In the genomic region with DNA sequence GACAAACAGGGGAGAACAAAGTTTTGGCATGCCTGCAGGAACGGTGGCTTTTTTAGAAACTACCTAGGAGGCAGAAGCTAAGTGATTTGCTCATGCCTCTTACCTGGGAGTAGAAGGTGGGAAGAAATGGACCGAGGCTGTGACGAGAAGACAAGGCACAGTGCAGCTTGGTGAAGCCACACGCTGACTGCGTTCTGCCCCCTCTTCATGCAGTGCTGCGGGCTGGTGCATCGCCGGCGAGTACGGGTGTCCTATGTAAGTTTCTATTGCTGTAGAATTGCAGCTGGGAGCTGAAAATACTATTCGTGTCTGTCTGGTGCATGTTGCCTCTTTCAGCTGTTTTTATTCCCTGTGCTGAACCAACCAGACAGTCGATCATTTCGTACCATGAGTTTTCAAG, we compare ENCODE assay signal across 24 cellular contexts.
DNase-seq lines count a peak whose midpoint lies in the region; ATAC-seq, FAIRE-seq and TF ChIP-seq lines count a peak whose summit lies in the region.
"Had no signal": no experiment of that assay in that cellular context is flagged by ENCODE, and none has a peak within 500 bp of the region (broad histone marks: within the 10 kb centered on the region; RNA-seq: fewer than 3 reads in every experiment).

No MANE protein-coding gene starts in this region.

- FAIRE-seq in astrocyte (lab: Jason Lieb, UNC) (no peak), frontal cortex (lab: Jason Lieb, UNC) (no peak)
- FAIRE-seq: bronchial epithelial cell, G401.6 had no signal

- no peaks in the 10 kb centered on the region for H3K9me3 ChIP-seq in GM23248 (ENCODE audit: low read depth)
- no peaks in the 10 kb centered on the region for H3K9me3 ChIP-seq in astrocyte (ENCODE audit: insufficient read depth, low read depth, low read length)
- H3K9me3 ChIP-seq: thyroid gland had no signal

- H3K27me3 ChIP-seq in GM23248 (replicated peaks; ENCODE audit: insufficient read depth) (no peaks in the 10 kb centered on the region), astrocyte (ENCODE audit: insufficient read depth, low read length) (no peaks in the 10 kb centered on the region)
- H3K27me3 ChIP-seq: thyroid gland had no signal

- peak; percentile 79 for ATAC-seq in left ventricle myocardium superior
- no peak for ATAC-seq in naive thymus-derived CD8-positive, alpha-beta T cell
- ATAC-seq: stimulated activated naive B cell treated with anti-CD40 and anti-IgM and Interleukin-4, amounts not matched to agents 10 μg/mL and 1 μg/mL and 100 μg/mL, for 72 hours had no signal

- no peaks in the 10 kb centered on the region for H3K4me1 Mint-ChIP-seq in astrocyte (ENCODE audit: low read depth, unreplicated experiment)
- H3K4me1 Mint-ChIP-seq in naive thymus-derived CD8-positive, alpha-beta T cell = no peaks in the 10 kb centered on the region
- H3K4me1 Mint-ChIP-seq: activated B cell treated with CpG ODN at 0.5 μM for 24 hours; stimulated activated naive B cell treated with anti-CD40 and anti-IgM and Interleukin-4, amounts not matched to agents 10 μg/mL and 1 μg/mL and 100 μg/mL, for 72 hours had no signal

- in situ Hi-C loops in GM23248 (cut with MboI) = no loop called here

- no peak overlapping the region for H3K4me3 Mint-ChIP-seq in astrocyte (ENCODE audit: unreplicated experiment)
- no peak overlapping the region for H3K4me3 Mint-ChIP-seq in naive thymus-derived CD8-positive, alpha-beta T cell
- H3K4me3 Mint-ChIP-seq: activated B cell treated with CpG ODN at 0.5 μM for 24 hours; activated CD4-positive, alpha-beta memory T cell treated with anti-CD3 and anti-CD28 coated beads for 36 hours; stimulated activated naive B cell treated with anti-CD40 and anti-IgM and Interleukin-4, amounts not matched to agents 10 μg/mL and 1 μg/mL and 100 μg/mL, for 72 hours had no signal

- POLR2A ChIA-PET in naive thymus-derived CD8-positive, alpha-beta T cell (lab: Charles Lee) = no interaction called here

- intact Hi-C loops in left ventricle myocardium superior (cut with micrococcal nuclease) = no loop called here

- H3K4me3 ChIP-seq in GM23248 (peak overlapping the region; percentile 28), astrocyte (ENCODE audit: insufficient read depth, low read depth, low read length) (no peak overlapping the region)
- H3K4me3 ChIP-seq: thyroid gland had no signal

- WGBS in GM23248 (ENCODE audit: low coverage in 1 of 2, low lambda C conversion rate in 2 of 2, missing lambda C conversion rate in 2 of 2), 2 experiments = 57 to 65% methylated on average over 13 of the region's 13 CpGs

- H3K36me3 ChIP-seq in GM23248 (ENCODE audit: low read depth) (no peaks in the 10 kb centered on the region), astrocyte (ENCODE audit: insufficient read depth, low read length) (no peaks in the 10 kb centered on the region)
- H3K36me3 ChIP-seq: thyroid gland had no signal

- H3K27ac ChIP-seq in GM23248 (no peak overlapping the region), astrocyte (ENCODE audit: low read depth, low read length) (no peak overlapping the region)
- H3K27ac ChIP-seq: C4-2B, epithelial cell of prostate, KMS-11, thyroid gland had no signal

- DNase-seq in GM23248 (no peak), astrocyte (ENCODE audit: low read depth) (no peak), left ventricle myocardium superior (peak; percentile 34), occipital lobe (lab: John Stamatoyannopoulos, UW) (peak; percentile 20), frontal cortex (ENCODE audit: low spot score in 2 of 2) (no peak), NCI-H226 (no peak), GM10266 (ENCODE audit: extremely low spot score) (no peak)
- no peak for DNase-seq in naive thymus-derived CD8-positive, alpha-beta T cell
- DNase-seq: ACHN; activated B cell treated with CpG ODN at 0.5 μM for 24 hours; activated CD4-positive, alpha-beta memory T cell treated with anti-CD3 and anti-CD28 coated beads for 36 hours; activated gamma-delta T cell; dermis blood vessel endothelial cell; MV-4-11; NCI-H1694 treated with DMSO at 0.1 percent for 48 hours; NCI-H446; NK-92 treated with Interleukin-12 subunit alpha and Interleukin-12 subunit beta, amount 100 ng/mL, for 24 hours; stimulated activated naive B cell treated with anti-CD40 and anti-IgM and Interleukin-4, amounts not matched to agents 10 μg/mL and 1 μg/mL and 100 μg/mL, for 72 hours had no signal

- H3K9ac ChIP-seq in GM23248 = no peak overlapping the region
- no peak overlapping the region for H3K9ac ChIP-seq in astrocyte (ENCODE audit: low read length)
- H3K9ac ChIP-seq: KMS-11 had no signal

- H3K27ac Mint-ChIP-seq in astrocyte (ENCODE audit: unreplicated experiment) = no peak overlapping the region
- no peak overlapping the region for H3K27ac Mint-ChIP-seq in naive thymus-derived CD8-positive, alpha-beta T cell
- H3K27ac Mint-ChIP-seq: activated B cell treated with CpG ODN at 0.5 μM for 24 hours; activated CD4-positive, alpha-beta memory T cell treated with anti-CD3 and anti-CD28 coated beads for 36 hours; stimulated activated naive B cell treated with anti-CD40 and anti-IgM and Interleukin-4, amounts not matched to agents 10 μg/mL and 1 μg/mL and 100 μg/mL, for 72 hours had no signal

- no peaks in the 10 kb centered on the region for H3K27me3 Mint-ChIP-seq in astrocyte (ENCODE audit: low read depth, unreplicated experiment)
- H3K27me3 Mint-ChIP-seq in naive thymus-derived CD8-positive, alpha-beta T cell = peaks cover 0 to 7% (median 2%) of the 10 kb centered on the region in 5 donors
- H3K27me3 Mint-ChIP-seq: activated B cell treated with CpG ODN at 0.5 μM for 24 hours had no signal

- TF ChIP-seq CTCF in astrocyte (IDR thresholded peaks at IDR 0.05; ENCODE audit: insufficient read depth, low read depth, low read length) = no peak
- TF ChIP-seq CTCF in GM10266 (IDR thresholded peaks at IDR 0.05; ENCODE audit: control insufficient read depth, insufficient read depth, low read depth, missing control alignments) = no peak

- peak overlapping the region; percentile 60 for H2AFZ ChIP-seq in GM23248
- no peak overlapping the region for H2AFZ ChIP-seq in astrocyte (ENCODE audit: low read depth, low read length)

- no peaks in the 10 kb centered on the region for H3K79me2 ChIP-seq in GM23248 (ENCODE audit: insufficient read depth)
- H3K79me2 ChIP-seq in astrocyte (ENCODE audit: insufficient read depth, low read length) = no peaks in the 10 kb centered on the region

- no peaks in the 10 kb centered on the region for H3K4me1 ChIP-seq in GM23248 (ENCODE audit: insufficient read depth)
- no peaks in the 10 kb centered on the region for H3K4me1 ChIP-seq in astrocyte (ENCODE audit: insufficient read depth, low read length)

- H3K4me2 ChIP-seq in GM23248 (ENCODE audit: unreplicated experiment) (no peak overlapping the region), astrocyte (ENCODE audit: low read length) (peak overlapping the region; percentile 30)
- H3K4me2 ChIP-seq: KMS-11 had no signal

- H4K20me1 ChIP-seq in GM23248 (ENCODE audit: insufficient read depth) = no peaks in the 10 kb centered on the region
- H4K20me1 ChIP-seq in astrocyte (ENCODE audit: insufficient read depth, low read length) = no peaks in the 10 kb centered on the region

- H3K9me3 Mint-ChIP-seq in astrocyte (ENCODE audit: unreplicated experiment) = no peaks in the 10 kb centered on the region
- H3K9me3 Mint-ChIP-seq in naive thymus-derived CD8-positive, alpha-beta T cell = peaks cover 0 to 4% (median 0%) of the 10 kb centered on the region in 9 donors
- H3K9me3 Mint-ChIP-seq: activated B cell treated with CpG ODN at 0.5 μM for 24 hours; activated CD4-positive, alpha-beta memory T cell treated with anti-CD3 and anti-CD28 coated beads for 36 hours; stimulated activated naive B cell treated with anti-CD40 and anti-IgM and Interleukin-4, amounts not matched to agents 10 μg/mL and 1 μg/mL and 100 μg/mL, for 72 hours had no signal

- H3F3A ChIP-seq in GM23248 (ENCODE audit: insufficient read depth) = no peaks in the 10 kb centered on the region

- H3K9me2 ChIP-seq in GM23248 (ENCODE audit: insufficient read depth) = no peaks in the 10 kb centered on the region

- H3K36me3 Mint-ChIP-seq in astrocyte (ENCODE audit: low read depth, unreplicated experiment) = no peaks in the 10 kb centered on the region
- H3K36me3 Mint-ChIP-seq in naive thymus-derived CD8-positive, alpha-beta T cell = no peaks in the 10 kb centered on the region
- H3K36me3 Mint-ChIP-seq: activated CD4-positive, alpha-beta memory T cell treated with anti-CD3 and anti-CD28 coated beads for 36 hours; stimulated activated naive B cell treated with anti-CD40 and anti-IgM and Interleukin-4, amounts not matched to agents 10 μg/mL and 1 μg/mL and 100 μg/mL, for 72 hours had no signal

Comparison
In these comparisons a context has a peak if more than half of its experiments do, and no peak if none do; other contexts are left out.
1. DNase-seq: peak in left ventricle myocardium superior (single experiment) and occipital lobe (single experiment); none in GM23248 (single experiment), astrocyte (single experiment), frontal cortex (0 of 2), naive thymus-derived CD8-positive, alpha-beta T cell (0 of 10), NCI-H226 (single experiment) and GM10266 (single experiment).